1 cellular context compared by ENCODE assay signal in the genomic region with DNA sequence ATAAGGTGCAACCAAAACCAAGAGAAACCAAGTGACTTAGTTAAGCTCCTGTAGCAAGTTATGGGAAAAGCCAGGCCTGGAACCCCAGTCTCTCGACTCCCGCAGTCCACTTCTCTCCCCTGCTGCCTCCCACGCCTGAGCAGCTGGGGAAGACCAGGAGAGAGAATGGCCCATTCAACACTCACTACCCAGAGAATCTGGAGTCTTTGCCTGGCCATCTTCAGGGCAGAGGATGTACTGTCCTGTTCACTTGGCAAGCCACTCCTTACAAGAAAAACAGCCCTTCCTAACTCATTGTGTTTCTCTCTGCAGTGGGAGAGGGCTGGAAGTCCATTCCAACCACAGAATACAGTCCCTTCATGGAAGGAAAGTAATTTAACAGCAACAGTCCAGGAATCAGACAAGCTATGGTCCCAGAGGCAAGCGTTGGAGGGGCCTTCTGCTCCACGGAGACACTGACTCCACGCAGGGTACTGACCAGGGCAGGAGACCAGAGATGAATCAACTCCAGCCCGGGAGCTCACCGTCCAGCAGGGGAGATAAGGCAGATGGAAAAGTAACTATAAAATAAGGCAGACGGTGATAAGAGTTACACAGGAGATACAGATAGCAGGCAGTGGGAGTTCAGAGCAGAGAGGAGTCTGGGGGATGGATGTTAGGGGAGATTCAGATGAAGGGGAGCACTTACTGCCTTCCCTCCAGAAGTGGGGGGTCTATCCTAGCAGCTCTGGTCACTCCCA.
TF ChIP-seq lines count a peak whose summit lies in the region.

No MANE protein-coding gene starts in this region.

TF ChIP-seq in K562, 482 proteins besides CTCF, POLR2A, EP300 and RAD21 (continued from another document):
- TF ChIP-seq, protein P1, sequence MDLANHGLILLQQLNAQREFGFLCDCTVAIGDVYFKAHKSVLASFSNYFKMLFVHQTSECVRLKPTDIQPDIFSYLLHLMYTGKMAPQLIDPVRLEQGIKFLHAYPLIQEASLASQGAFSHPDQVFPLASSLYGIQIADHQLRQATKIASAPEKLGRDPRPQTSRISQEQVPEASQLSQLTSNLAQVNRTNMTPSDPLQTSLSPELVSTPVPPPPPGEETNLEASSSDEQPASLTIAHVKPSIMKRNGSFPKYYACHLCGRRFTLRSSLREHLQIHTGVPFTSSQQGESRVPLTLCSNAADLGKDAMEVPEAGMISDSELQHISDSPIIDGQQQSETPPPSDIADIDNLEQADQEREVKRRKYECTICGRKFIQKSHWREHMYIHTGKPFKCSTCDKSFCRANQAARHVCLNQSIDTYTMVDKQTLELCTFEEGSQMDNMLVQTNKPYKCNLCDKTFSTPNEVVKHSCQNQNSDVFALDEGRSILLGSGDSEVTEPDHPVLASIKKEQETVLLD (IDR thresholded peaks at IDR 0.05): peak; percentile 66; the same call in 1 of the 2 replicates
- TF ChIP-seq MYNN (IDR thresholded peaks at IDR 0.05) (0 out of 2 replicates have a peak, but pooled peaks have one; percentile 38), MYNN (CRISPR knock-in tag; IDR thresholded peaks at IDR 0.05) (no peak), TCF3 (CRISPR knock-in tag; IDR thresholded peaks at IDR 0.05) (peak; percentile 80), ZNF445 (CRISPR knock-in tag; IDR thresholded peaks at IDR 0.05; ENCODE audit: low read depth) (no peak), ZEB2 (IDR thresholded peaks at IDR 0.05) (peak; percentile 74), BCOR (IDR thresholded peaks at IDR 0.05) (peak; percentile 67; the same call in 1 of the 2 replicates), HNRNPK (IDR thresholded peaks at IDR 0.05; ENCODE audit: low read depth, low read length, poor library complexity, severe bottlenecking) (no peak), YY1 (IDR thresholded peaks at IDR 0.05; ENCODE audit: borderline replicate concordance in 1 of 3, control insufficient read depth in 1 of 3, extremely low read depth in 1 of 3, insufficient read depth in 3 of 3, insufficient read length in 1 of 3, insufficient replicate concordance in 2 of 3, low read depth in 1 of 3, low read length in 2 of 3) (peak in 1 of 3 experiments; percentile 2), U2AF1 (optimal IDR thresholded peaks at IDR 0.05; ENCODE audit: low read depth, low read length) (no peak), CTBP1 (IDR thresholded peaks at IDR 0.05; ENCODE audit: borderline replicate concordance) (peak; percentile 84), TRIM24 (IDR thresholded peaks at IDR 0.05) (peak; percentile 34 to 59; a peak in 2 of 4 replicates), CBFA2T2 (conservative IDR thresholded peaks at IDR 0.05) (peak; percentile 91), SNRNP70 (optimal IDR thresholded peaks at IDR 0.05; ENCODE audit: low read depth, low read length) (no peak), SAFB2 (IDR thresholded peaks at IDR 0.05; ENCODE audit: borderline replicate concordance, low read depth, low read length, severe bottlenecking) (no peak), ARID1B (IDR thresholded peaks at IDR 0.05) (peak; percentile 95), ZBTB7A (IDR thresholded peaks at IDR 0.05; ENCODE audit: borderline replicate concordance, control insufficient read depth, low read depth, low read length) (no peak), STAT5B (CRISPR knock-in tag; IDR thresholded peaks at IDR 0.05) (no peak), RCOR1 (IDR thresholded peaks at IDR 0.05; ENCODE audit: borderline replicate concordance in 1 of 2, low read depth in 2 of 2, low read length in 2 of 2) (peak in 1 of 2 experiments; percentile 69; a peak in 1 of 4 replicates), FOSL1 (tag; conservative IDR thresholded peaks at IDR 0.05) (peak; percentile 70), TEAD4 (IDR thresholded peaks at IDR 0.05; ENCODE audit: low read length) (peak; percentile 91), TEAD4 (CRISPR knock-in tag; IDR thresholded peaks at IDR 0.05; ENCODE audit: borderline replicate concordance) (no peak), KDM2B (CRISPR knock-in tag; IDR thresholded peaks at IDR 0.05) (no peak), ZNF75A (CRISPR knock-in tag; IDR thresholded peaks at IDR 0.05) (no peak), MTA1 (IDR thresholded peaks at IDR 0.05; ENCODE audit: borderline replicate concordance) (peak; percentile 44; the same call in 1 of the 2 replicates), RBM17 (IDR thresholded peaks at IDR 0.05; ENCODE audit: borderline replicate concordance, low read depth, low read length) (no peak), POLR2AphosphoS5 (IDR thresholded peaks at IDR 0.05; ENCODE audit: control insufficient read depth, insufficient read depth, low read depth, low read length) (peak; percentile 57; the same call in 1 of the 2 replicates), JUNB (CRISPR knock-in tag; conservative IDR thresholded peaks at IDR 0.05) (no peak), SMARCA4 (IDR thresholded peaks at IDR 0.05) (peak; percentile 88), CC2D1A (IDR thresholded peaks at IDR 0.05) (peak; percentile 58; the same call in 1 of the 2 replicates), SREBF2 (CRISPR knock-in tag; IDR thresholded peaks at IDR 0.05) (no peak), ZNF780A (CRISPR knock-in tag; IDR thresholded peaks at IDR 0.05) (no peak), LEF1 (IDR thresholded peaks at IDR 0.05) (0 out of 2 replicates have a peak, but pooled peaks have one; percentile 34), HDAC1 (IDR thresholded peaks at IDR 0.05) (peak in 1 of 2 experiments; percentile 69; a peak in 2 of 4 replicates), POLR2B (IDR thresholded peaks at IDR 0.05; ENCODE audit: low read depth, partially characterized antibody) (no peak), RUNX1 (IDR thresholded peaks at IDR 0.05; ENCODE audit: low read depth) (no peak), TBL1XR1 (IDR thresholded peaks at IDR 0.05; ENCODE audit: low read length in 2 of 2) (peak in 1 of 2 experiments; percentile 68; a peak in 2 of 4 replicates), TAL1 (IDR thresholded peaks at IDR 0.05) (peak; percentile 87), SMAD4 (CRISPR knock-in tag; conservative IDR thresholded peaks at IDR 0.05) (peak; percentile 78; the same call in 1 of the 2 replicates), KAT2B (IDR thresholded peaks at IDR 0.05; ENCODE audit: low read depth, low read length) (no peak), NCOR1 (IDR thresholded peaks at IDR 0.05) (peak; percentile 84), ZNF324 (CRISPR knock-in tag; IDR thresholded peaks at IDR 0.05) (no peak), ZFP36 (IDR thresholded peaks at IDR 0.05; ENCODE audit: low read depth, low read length, partially characterized antibody) (peak; percentile 22)
- TF ChIP-seq, protein P2, sequence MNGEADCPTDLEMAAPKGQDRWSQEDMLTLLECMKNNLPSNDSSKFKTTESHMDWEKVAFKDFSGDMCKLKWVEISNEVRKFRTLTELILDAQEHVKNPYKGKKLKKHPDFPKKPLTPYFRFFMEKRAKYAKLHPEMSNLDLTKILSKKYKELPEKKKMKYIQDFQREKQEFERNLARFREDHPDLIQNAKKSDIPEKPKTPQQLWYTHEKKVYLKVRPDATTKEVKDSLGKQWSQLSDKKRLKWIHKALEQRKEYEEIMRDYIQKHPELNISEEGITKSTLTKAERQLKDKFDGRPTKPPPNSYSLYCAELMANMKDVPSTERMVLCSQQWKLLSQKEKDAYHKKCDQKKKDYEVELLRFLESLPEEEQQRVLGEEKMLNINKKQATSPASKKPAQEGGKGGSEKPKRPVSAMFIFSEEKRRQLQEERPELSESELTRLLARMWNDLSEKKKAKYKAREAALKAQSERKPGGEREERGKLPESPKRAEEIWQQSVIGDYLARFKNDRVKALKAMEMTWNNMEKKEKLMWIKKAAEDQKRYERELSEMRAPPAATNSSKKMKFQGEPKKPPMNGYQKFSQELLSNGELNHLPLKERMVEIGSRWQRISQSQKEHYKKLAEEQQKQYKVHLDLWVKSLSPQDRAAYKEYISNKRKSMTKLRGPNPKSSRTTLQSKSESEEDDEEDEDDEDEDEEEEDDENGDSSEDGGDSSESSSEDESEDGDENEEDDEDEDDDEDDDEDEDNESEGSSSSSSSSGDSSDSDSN (IDR thresholded peaks at IDR 0.05; ENCODE audit: borderline replicate concordance in 1 of 2, low read depth in 2 of 2, low read length in 2 of 2): peak in 1 of 2 experiments; percentile 60; a peak in 1 of 4 replicates
- TF ChIP-seq, protein P3, sequence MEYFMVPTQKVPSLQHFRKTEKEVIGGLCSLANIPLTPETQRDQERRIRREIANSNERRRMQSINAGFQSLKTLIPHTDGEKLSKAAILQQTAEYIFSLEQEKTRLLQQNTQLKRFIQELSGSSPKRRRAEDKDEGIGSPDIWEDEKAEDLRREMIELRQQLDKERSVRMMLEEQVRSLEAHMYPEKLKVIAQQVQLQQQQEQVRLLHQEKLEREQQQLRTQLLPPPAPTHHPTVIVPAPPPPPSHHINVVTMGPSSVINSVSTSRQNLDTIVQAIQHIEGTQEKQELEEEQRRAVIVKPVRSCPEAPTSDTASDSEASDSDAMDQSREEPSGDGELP (CRISPR knock-in tag; IDR thresholded peaks at IDR 0.05; ENCODE audit: borderline replicate concordance): no peak
- TF ChIP-seq, protein P4, sequence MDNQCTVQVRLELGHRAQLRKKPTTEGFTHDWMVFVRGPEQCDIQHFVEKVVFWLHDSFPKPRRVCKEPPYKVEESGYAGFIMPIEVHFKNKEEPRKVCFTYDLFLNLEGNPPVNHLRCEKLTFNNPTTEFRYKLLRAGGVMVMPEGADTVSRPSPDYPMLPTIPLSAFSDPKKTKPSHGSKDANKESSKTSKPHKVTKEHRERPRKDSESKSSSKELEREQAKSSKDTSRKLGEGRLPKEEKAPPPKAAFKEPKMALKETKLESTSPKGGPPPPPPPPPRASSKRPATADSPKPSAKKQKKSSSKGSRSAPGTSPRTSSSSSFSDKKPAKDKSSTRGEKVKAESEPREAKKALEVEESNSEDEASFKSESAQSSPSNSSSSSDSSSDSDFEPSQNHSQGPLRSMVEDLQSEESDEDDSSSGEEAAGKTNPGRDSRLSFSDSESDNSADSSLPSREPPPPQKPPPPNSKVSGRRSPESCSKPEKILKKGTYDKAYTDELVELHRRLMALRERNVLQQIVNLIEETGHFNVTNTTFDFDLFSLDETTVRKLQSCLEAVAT (IDR thresholded peaks at IDR 0.05): no peak
- TF ChIP-seq, protein P5, sequence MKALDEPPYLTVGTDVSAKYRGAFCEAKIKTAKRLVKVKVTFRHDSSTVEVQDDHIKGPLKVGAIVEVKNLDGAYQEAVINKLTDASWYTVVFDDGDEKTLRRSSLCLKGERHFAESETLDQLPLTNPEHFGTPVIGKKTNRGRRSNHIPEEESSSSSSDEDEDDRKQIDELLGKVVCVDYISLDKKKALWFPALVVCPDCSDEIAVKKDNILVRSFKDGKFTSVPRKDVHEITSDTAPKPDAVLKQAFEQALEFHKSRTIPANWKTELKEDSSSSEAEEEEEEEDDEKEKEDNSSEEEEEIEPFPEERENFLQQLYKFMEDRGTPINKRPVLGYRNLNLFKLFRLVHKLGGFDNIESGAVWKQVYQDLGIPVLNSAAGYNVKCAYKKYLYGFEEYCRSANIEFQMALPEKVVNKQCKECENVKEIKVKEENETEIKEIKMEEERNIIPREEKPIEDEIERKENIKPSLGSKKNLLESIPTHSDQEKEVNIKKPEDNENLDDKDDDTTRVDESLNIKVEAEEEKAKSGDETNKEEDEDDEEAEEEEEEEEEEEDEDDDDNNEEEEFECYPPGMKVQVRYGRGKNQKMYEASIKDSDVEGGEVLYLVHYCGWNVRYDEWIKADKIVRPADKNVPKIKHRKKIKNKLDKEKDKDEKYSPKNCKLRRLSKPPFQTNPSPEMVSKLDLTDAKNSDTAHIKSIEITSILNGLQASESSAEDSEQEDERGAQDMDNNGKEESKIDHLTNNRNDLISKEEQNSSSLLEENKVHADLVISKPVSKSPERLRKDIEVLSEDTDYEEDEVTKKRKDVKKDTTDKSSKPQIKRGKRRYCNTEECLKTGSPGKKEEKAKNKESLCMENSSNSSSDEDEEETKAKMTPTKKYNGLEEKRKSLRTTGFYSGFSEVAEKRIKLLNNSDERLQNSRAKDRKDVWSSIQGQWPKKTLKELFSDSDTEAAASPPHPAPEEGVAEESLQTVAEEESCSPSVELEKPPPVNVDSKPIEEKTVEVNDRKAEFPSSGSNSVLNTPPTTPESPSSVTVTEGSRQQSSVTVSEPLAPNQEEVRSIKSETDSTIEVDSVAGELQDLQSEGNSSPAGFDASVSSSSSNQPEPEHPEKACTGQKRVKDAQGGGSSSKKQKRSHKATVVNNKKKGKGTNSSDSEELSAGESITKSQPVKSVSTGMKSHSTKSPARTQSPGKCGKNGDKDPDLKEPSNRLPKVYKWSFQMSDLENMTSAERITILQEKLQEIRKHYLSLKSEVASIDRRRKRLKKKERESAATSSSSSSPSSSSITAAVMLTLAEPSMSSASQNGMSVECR (CRISPR knock-in tag; IDR thresholded peaks at IDR 0.05): peak; percentile 22; the same call in 1 of the 2 replicates
